Comparison of ENCODE assay signal across 10 cellular contexts in the genomic region with DNA sequence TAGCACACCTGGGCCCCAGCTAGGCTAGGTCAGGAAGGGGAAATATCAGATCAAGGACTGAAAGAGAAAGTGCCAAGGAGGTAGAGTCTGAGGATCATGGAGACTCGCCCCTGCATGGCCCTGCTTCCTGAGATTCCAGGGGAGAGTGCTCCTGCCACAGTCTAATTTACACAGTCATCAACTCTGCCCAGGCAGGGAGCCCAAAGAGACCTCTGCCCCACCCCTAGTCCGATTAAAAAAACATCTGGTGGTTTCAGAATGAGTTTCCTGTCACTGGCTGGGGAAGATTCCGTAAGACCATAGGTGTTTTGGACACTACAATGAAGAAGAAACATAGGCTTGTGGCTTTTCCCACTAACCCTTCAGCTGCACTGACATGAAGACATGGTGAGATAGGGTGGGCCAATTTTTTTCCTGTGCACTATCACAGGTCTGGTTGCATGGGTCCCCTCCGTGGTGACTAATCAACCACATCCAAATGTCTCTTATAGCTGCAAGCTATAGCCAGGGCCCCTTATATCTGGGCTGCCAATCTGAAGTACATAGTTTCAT. TPM values are rescaled to one million over a fixed set of nuclear protein-coding genes. Genes with fewer than 3 reads are reported as not detected.
DNase-seq lines count a peak whose midpoint lies in the region; ATAC-seq and TF ChIP-seq lines count a peak whose summit lies in the region.
"Had no signal": no experiment of that assay in that cellular context is flagged by ENCODE, and none has a peak within 500 bp of the region (broad histone marks: within the 10 kb centered on the region; RNA-seq: fewer than 3 reads in every experiment).

No MANE protein-coding gene starts in this region.

- H3K36me3 ChIP-seq in ascending aorta = no peaks in the 10 kb centered on the region

- POLR2A ChIA-PET in RWPE1 (lab: Yijun Ruan, JAX; ENCODE audit: low non-redundant PET) = no interaction called here

- DNase-seq in activated CD8-positive, alpha-beta memory T cell treated with anti-CD3 and anti-CD28 coated beads, Interleukin-2, amount 10 ng/mL, durations not matched to agents 7 days and 5 days = peak; percentile 91
- no peak for DNase-seq in activated CD8-positive, alpha-beta memory T cell treated with anti-CD3 and anti-CD28 coated beads, Interleukin-2, amount 50 U/mL, for 4 hours
- DNase-seq in RWPE1 (ENCODE audit: low spot score) (peak; percentile 5), NCI-H187 (lab: John Stamatoyannopoulos, UW) (no peak), NCI-H524 treated with DMSO at 0.1 percent for 48 hours (lab: John Stamatoyannopoulos, UW) (no peak), ascending aorta (ENCODE audit: low spot score in 2 of 2) (no peak)
- DNase-seq in stimulated activated CD8-positive, alpha-beta memory T cell treated with anti-CD3 and anti-CD28 coated beads, Interleukin-12 subunit alpha, Interleukin-12 subunit beta, amount 100 ng/mL, for 24 hours (ENCODE audit: extremely low read depth) = peak; percentile 41
- DNase-seq: NCI-H510A treated with DMSO at 0.1 percent for 48 hours had no signal

- peaks cover 91% of the 10 kb centered on the region for H3K4me1 Mint-ChIP-seq in activated CD8-positive, alpha-beta memory T cell treated with anti-CD3 and anti-CD28 coated beads, Interleukin-2, amount 10 ng/mL, durations not matched to agents 7 days and 5 days

- no peaks in the 10 kb centered on the region for H3K9me3 ChIP-seq in ascending aorta

- H3K4me3 ChIP-seq in ascending aorta = no peak overlapping the region

- peak; percentile 83 for ATAC-seq in activated CD8-positive, alpha-beta memory T cell treated with anti-CD3 and anti-CD28 coated beads, Interleukin-2, amount 10 ng/mL, durations not matched to agents 7 days and 5 days
- ATAC-seq in HG02885 (IDR thresholded peaks at IDR 0.05; ENCODE audit: poor library complexity, unreplicated experiment) = peak; percentile 95

- CTCF ChIA-PET in activated CD8-positive, alpha-beta memory T cell treated with anti-CD3 and anti-CD28 coated beads, Interleukin-2, amount 10 ng/mL, durations not matched to agents 7 days and 5 days (lab: Charles Lee) = interaction anchor here (1.0 to 4.4 kb wide), 8 partner anchors 9 to 60 kb away, joined by 3 to 30 read pairs (median 6); a partner anchor contains a TSS
- CTCF ChIA-PET in RWPE1 (lab: Yijun Ruan, JAX) = no interaction called here

- H3K27me3 Mint-ChIP-seq in activated CD8-positive, alpha-beta memory T cell treated with anti-CD3 and anti-CD28 coated beads, Interleukin-2, amount 10 ng/mL, durations not matched to agents 7 days and 5 days = no peaks in the 10 kb centered on the region

- H3K9me3 Mint-ChIP-seq in activated CD8-positive, alpha-beta memory T cell treated with anti-CD3 and anti-CD28 coated beads, Interleukin-2, amount 10 ng/mL, durations not matched to agents 7 days and 5 days (ENCODE audit: low read depth) = no peaks in the 10 kb centered on the region

- intact Hi-C loops in ascending aorta (cut with DNase I) = no loop called here

- H3K27ac Mint-ChIP-seq in activated CD8-positive, alpha-beta memory T cell treated with anti-CD3 and anti-CD28 coated beads, Interleukin-2, amount 10 ng/mL, durations not matched to agents 7 days and 5 days = peak overlapping the region; percentile 89

- H3K36me3 Mint-ChIP-seq in activated CD8-positive, alpha-beta memory T cell treated with anti-CD3 and anti-CD28 coated beads, Interleukin-2, amount 10 ng/mL, durations not matched to agents 7 days and 5 days = peaks cover 12% of the 10 kb centered on the region

- no peak overlapping the region for H3K27ac ChIP-seq in RWPE1
- no peak overlapping the region for H3K27ac ChIP-seq in ascending aorta

- no peaks in the 10 kb centered on the region for H3K27me3 ChIP-seq in ascending aorta

- TF ChIP-seq CTCF in RWPE1 (conservative IDR thresholded peaks at IDR 0.05; ENCODE audit: low read depth) (no peak), ascending aorta (IDR thresholded peaks at IDR 0.05) (no peak)

- no peaks in the 10 kb centered on the region for H3K4me1 ChIP-seq in ascending aorta

- peak overlapping the region; percentile 61 for H3K4me3 Mint-ChIP-seq in activated CD8-positive, alpha-beta memory T cell treated with anti-CD3 and anti-CD28 coated beads, Interleukin-2, amount 10 ng/mL, durations not matched to agents 7 days and 5 days

RNA-seq across cellular contexts. Expression of a gene that starts 31.5 kb away (rescaled TPM):
- 1,000 to 10,000 TPM; 1,034 to 2,662 TPM for total RNA-seq in activated CD8-positive, alpha-beta memory T cell treated with anti-CD3 and anti-CD28 coated beads, Interleukin-2, amount 10 ng/mL, durations not matched to agents 7 days and 5 days
- not detected for total RNA-seq in ascending aorta
- total RNA-seq: endothelial cell of umbilical vein had no signal

RNA-seq across cellular contexts. Expression of a gene that starts 56.0 kb away (rescaled TPM):
- total RNA-seq in activated CD8-positive, alpha-beta memory T cell treated with anti-CD3 and anti-CD28 coated beads, Interleukin-2, amount 10 ng/mL, durations not matched to agents 7 days and 5 days = 10 to 100 TPM; 35.8 to 80.0 TPM
- 0.96 TPM for total RNA-seq in ascending aorta
- total RNA-seq: endothelial cell of umbilical vein had no signal

Comparison
In these comparisons a context has a peak if more than half of its experiments do, and no peak if none do; other contexts are left out.
1. DNase-seq: peak in activated CD8-positive, alpha-beta memory T cell treated with anti-CD3 and anti-CD28 coated beads, Interleukin-2, amount 10 ng/mL, durations not matched to agents 7 days and 5 days (single experiment), RWPE1 (single experiment) and stimulated activated CD8-positive, alpha-beta memory T cell treated with anti-CD3 and anti-CD28 coated beads, Interleukin-12 subunit alpha, Interleukin-12 subunit beta, amount 100 ng/mL, for 24 hours (single experiment); none in activated CD8-positive, alpha-beta memory T cell treated with anti-CD3 and anti-CD28 coated beads, Interleukin-2, amount 50 U/mL, for 4 hours (single experiment), NCI-H187 (0 of 2), NCI-H524 treated with DMSO at 0.1 percent for 48 hours (single experiment) and ascending aorta (0 of 2).
2. RNA of a gene that starts 31.5 kb away (total RNA-seq): 1,034 to 2,662 TPM in activated CD8-positive, alpha-beta memory T cell treated with anti-CD3 and anti-CD28 coated beads, Interleukin-2, amount 10 ng/mL, durations not matched to agents 7 days and 5 days; not detected in ascending aorta (single experiment); every median in the first group is over 100 times any median in the second.
3. RNA of a gene that starts 56.0 kb away (total RNA-seq): 35.8 to 80.0 TPM in activated CD8-positive, alpha-beta memory T cell treated with anti-CD3 and anti-CD28 coated beads, Interleukin-2, amount 10 ng/mL, durations not matched to agents 7 days and 5 days; 0.96 TPM in ascending aorta (single experiment); every median in the first group is over 10 times any median in the second.